In genomic region chr14:29741909-29742401, GRCh38 we compare ENCODE assay signal across 12 cellular contexts.
DNase-seq lines count a peak whose midpoint lies in the region; ATAC-seq, FAIRE-seq and TF ChIP-seq lines count a peak whose summit lies in the region.
"Had no signal": no experiment of that assay in that cellular context is flagged by ENCODE, and none has a peak within 500 bp of the region (broad histone marks: within the 10 kb centered on the region; RNA-seq: fewer than 3 reads in every experiment).

No MANE protein-coding gene starts in this region.

- intact Hi-C loops in MCF 10A (cut with micrococcal nuclease) = no loop called here
- intact Hi-C loops in breast epithelium (cut with DNase I; ENCODE audit: low total_unique reads) = no loop called here

- TF ChIP-seq CTCF in MCF 10A (IDR thresholded peaks at IDR 0.05; ENCODE audit: unreplicated experiment) (no peak), breast epithelium (IDR thresholded peaks at IDR 0.05) (no peak), astrocyte of the cerebellum (IDR thresholded peaks at IDR 0.05; ENCODE audit: low read depth, low read length, missing control alignments) (no peak)

- POLR2A ChIA-PET in MCF 10A (lab: Yijun Ruan, JAX) = no interaction called here

- CTCF ChIA-PET in MCF 10A (lab: Yijun Ruan, JAX) = no interaction called here

- H3K27me3 Mint-ChIP-seq in MCF 10A (ENCODE audit: insufficient read depth, unreplicated experiment) = no peaks in the 10 kb centered on the region
- H3K27me3 Mint-ChIP-seq: activated naive CD8-positive, alpha-beta T cell had no signal

- H3K27ac Mint-ChIP-seq in MCF 10A (ENCODE audit: low read depth, unreplicated experiment) = no peak overlapping the region
- H3K27ac Mint-ChIP-seq: activated naive CD8-positive, alpha-beta T cell had no signal

- no peak for ATAC-seq in GM21526 (IDR thresholded peaks at IDR 0.05; ENCODE audit: low FRiP score, unreplicated experiment)

- H3K4me1 Mint-ChIP-seq in MCF 10A (ENCODE audit: insufficient read depth, unreplicated experiment) = peaks cover 34% of the 10 kb centered on the region

- no TSS peak for BruUV-seq in MCF 10A (replicated peaks; lab: Mats Ljungman, UMichigan)

- H3K9me3 Mint-ChIP-seq in MCF 10A (ENCODE audit: unreplicated experiment) = no peaks in the 10 kb centered on the region

- H3K4me1 ChIP-seq in breast epithelium = no peaks in the 10 kb centered on the region

- in situ Hi-C loops in astrocyte of the cerebellum (cut with HindIII; ENCODE audit: low sequenced_read_pairs) = no loop called here

- H3K9me3 ChIP-seq in breast epithelium = no peaks in the 10 kb centered on the region
- H3K9me3 ChIP-seq: upper lobe of left lung had no signal

- H3K36me3 ChIP-seq in breast epithelium = no peaks in the 10 kb centered on the region
- H3K36me3 ChIP-seq: upper lobe of left lung had no signal

- FAIRE-seq in islet of Langerhans (lab: Jason Lieb, UNC) = peak; percentile 91

- H3K36me3 Mint-ChIP-seq in MCF 10A (ENCODE audit: insufficient read depth, unreplicated experiment) = peaks cover under 1% of the 10 kb centered on the region
- H3K36me3 Mint-ChIP-seq: activated naive CD8-positive, alpha-beta T cell had no signal

- H3K27ac ChIP-seq in breast epithelium = no peak overlapping the region
- H3K27ac ChIP-seq: upper lobe of left lung had no signal

- DNase-seq in MCF 10A (ENCODE audit: unreplicated experiment) (peak; percentile 21), breast epithelium (ENCODE audit: low spot score in 2 of 2) (no peak), astrocyte of the cerebellum (ENCODE audit: low read depth) (peak; percentile 80), OCI-M2 (lab: John Stamatoyannopoulos, UW; ENCODE audit: unreplicated experiment) (no peak), superior temporal gyrus (ENCODE audit: extremely low spot score) (no peak)
- DNase-seq in stimulated activated CD4-positive, alpha-beta T cell treated with anti-CD3 and anti-CD28 coated beads, Interleukin-12 subunit alpha, Interleukin-12 subunit beta, amount 100 ng/mL, for 4 hours = no peak
- DNase-seq: activated CD4-positive, alpha-beta T cell treated with anti-CD3 and anti-CD28 coated beads for 48 hours; stimulated activated CD4-positive, alpha-beta T cell treated with anti-CD3 and anti-CD28 coated beads, Interleukin-2, amount 100 ng/mL, for 48 hours; upper lobe of left lung had no signal

- H3K27me3 ChIP-seq in breast epithelium = no peaks in the 10 kb centered on the region
- H3K27me3 ChIP-seq: upper lobe of left lung had no signal

- H3K4me3 ChIP-seq in breast epithelium = no peak overlapping the region
- H3K4me3 ChIP-seq in astrocyte of the cerebellum (ENCODE audit: low read depth, low read length) = no peak overlapping the region
- H3K4me3 ChIP-seq: upper lobe of left lung had no signal

- H3K4me3 Mint-ChIP-seq in MCF 10A (ENCODE audit: unreplicated experiment) = no peak overlapping the region
- H3K4me3 Mint-ChIP-seq: activated naive CD8-positive, alpha-beta T cell had no signal

- TF ChIP-seq POLR2A in breast epithelium (IDR thresholded peaks at IDR 0.05) = no peak

Comparison
In these comparisons a context has a peak if more than half of its experiments do, and no peak if none do; other contexts are left out.
1. DNase-seq: peak in MCF 10A (single experiment) and astrocyte of the cerebellum (single experiment); none in breast epithelium (0 of 2), stimulated activated CD4-positive, alpha-beta T cell treated with anti-CD3 and anti-CD28 coated beads, Interleukin-12 subunit alpha, Interleukin-12 subunit beta, amount 100 ng/mL, for 4 hours (single experiment), OCI-M2 (single experiment) and superior temporal gyrus (single experiment).